In the genomic region with DNA sequence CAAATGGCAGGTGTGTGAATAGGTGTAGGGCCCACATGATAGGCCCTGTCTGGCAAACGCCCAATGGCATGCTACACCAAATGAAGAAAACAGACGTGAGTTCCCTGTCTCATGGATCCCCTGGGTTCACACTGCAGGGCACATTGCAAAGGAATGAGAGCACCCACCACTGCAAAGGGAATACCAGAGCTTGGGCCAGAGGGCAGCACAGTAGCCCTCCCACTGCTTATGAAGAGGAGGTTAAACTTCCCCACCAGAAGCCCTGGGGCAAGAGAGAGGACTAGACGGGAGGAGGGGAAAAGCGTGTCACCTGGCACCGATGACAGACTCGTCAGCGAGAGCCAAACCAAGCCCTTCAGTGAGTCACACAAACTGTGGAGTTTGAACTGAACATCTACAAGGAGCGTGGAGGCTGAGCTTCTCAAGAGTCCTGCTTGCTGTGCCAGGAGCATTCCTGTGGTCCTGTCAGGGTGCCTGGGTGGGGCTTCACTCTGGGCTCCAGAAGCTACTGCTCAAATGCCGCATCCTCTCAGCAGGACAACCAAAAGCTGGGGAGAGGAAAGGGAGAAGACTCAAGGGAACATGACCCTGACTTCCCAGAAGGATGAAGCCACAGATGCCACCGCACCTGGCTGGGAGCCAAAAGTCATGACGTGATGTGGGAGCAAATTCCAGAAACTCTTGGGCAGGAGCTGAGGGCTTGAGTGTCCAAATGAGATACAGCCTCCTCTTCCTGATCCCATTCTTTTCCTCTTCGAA, we compare ENCODE assay signal across 1 cellular context.
TF ChIP-seq lines count a peak whose summit lies in the region.

No MANE protein-coding gene starts in this region.

TF ChIP-seq in HEK293, 187 proteins besides CTCF, POLR2A, EP300 and RAD21 (continued from another document):
- TF ChIP-seq ZNF548 (tag by site-specific recombination; IDR thresholded peaks at IDR 0.05) (no peak), ZNF629 (tag by site-specific recombination; IDR thresholded peaks at IDR 0.05) (peak; percentile 98), ZNF510 (tag by site-specific recombination; IDR thresholded peaks at IDR 0.05; ENCODE audit: insufficient replicate concordance) (no peak), IKZF3 (tag by site-specific recombination; IDR thresholded peaks at IDR 0.05) (peak; percentile 89), ZNF561 (tag by site-specific recombination; IDR thresholded peaks at IDR 0.05; ENCODE audit: borderline replicate concordance) (peak; percentile 95), ZNF133 (tag by site-specific recombination; IDR thresholded peaks at IDR 0.05) (no peak), ZNF560 (tag by site-specific recombination; IDR thresholded peaks at IDR 0.05; ENCODE audit: borderline replicate concordance) (no peak), ZNF623 (tag by site-specific recombination; IDR thresholded peaks at IDR 0.05) (no peak; the same call in 1 of the 2 replicates), ZNF521 (tag by site-specific recombination; IDR thresholded peaks at IDR 0.05) (no peak), ZFHX2 (tag by site-specific recombination; conservative IDR thresholded peaks at IDR 0.05) (peak; percentile 89), KLF10 (tag by site-specific recombination; IDR thresholded peaks at IDR 0.05) (peak; percentile 81), SCRT1 (tag by site-specific recombination; IDR thresholded peaks at IDR 0.05; ENCODE audit: borderline replicate concordance) (0 out of 2 replicates have a peak, but pooled peaks have one; percentile 72), SP7 (tag by site-specific recombination; IDR thresholded peaks at IDR 0.05) (peak; percentile 95), ZNF621 (tag by site-specific recombination; IDR thresholded peaks at IDR 0.05) (no peak), ZFP69B (tag by site-specific recombination; IDR thresholded peaks at IDR 0.05) (peak; percentile 65), ZNF777 (tag by site-specific recombination; IDR thresholded peaks at IDR 0.05; ENCODE audit: borderline replicate concordance) (no peak), ZNF132 (tag by site-specific recombination; IDR thresholded peaks at IDR 0.05; ENCODE audit: borderline replicate concordance) (no peak), ZNF501 (tag by site-specific recombination; IDR thresholded peaks at IDR 0.05) (0 out of 2 replicates have a peak, but pooled peaks have one; percentile 73), ZNF184 (tag by site-specific recombination; IDR thresholded peaks at IDR 0.05) (peak; percentile 97), ZNF391 (tag by site-specific recombination; IDR thresholded peaks at IDR 0.05; ENCODE audit: borderline replicate concordance, low read depth) (0 out of 2 replicates have a peak, but pooled peaks have one; percentile 80), YY2 (tag by site-specific recombination; IDR thresholded peaks at IDR 0.05) (no peak), ZNF433 (tag by site-specific recombination; IDR thresholded peaks at IDR 0.05; ENCODE audit: low read depth) (no peak), ZNF654 (tag by site-specific recombination; IDR thresholded peaks at IDR 0.05; ENCODE audit: low read depth) (no peak), ZNF366 (tag by site-specific recombination; conservative IDR thresholded peaks at IDR 0.05) (peak; percentile 96), ZNF354C (tag by site-specific recombination; IDR thresholded peaks at IDR 0.05; ENCODE audit: borderline replicate concordance, low read depth) (no peak), ZNF600 (tag by site-specific recombination; IDR thresholded peaks at IDR 0.05) (peak; percentile 98), KLF1 (tag by site-specific recombination; IDR thresholded peaks at IDR 0.05) (0 out of 2 replicates have a peak, but pooled peaks have one; percentile 46), ZNF792 (tag by site-specific recombination; IDR thresholded peaks at IDR 0.05) (0 out of 2 replicates have a peak, but pooled peaks have one; percentile 15), ZNF48 (tag by site-specific recombination; IDR thresholded peaks at IDR 0.05) (no peak), ZNF140 (tag by site-specific recombination; IDR thresholded peaks at IDR 0.05) (no peak), ZNF248 (tag by site-specific recombination; IDR thresholded peaks at IDR 0.05) (no peak)
- TF ChIP-seq, protein P1, sequence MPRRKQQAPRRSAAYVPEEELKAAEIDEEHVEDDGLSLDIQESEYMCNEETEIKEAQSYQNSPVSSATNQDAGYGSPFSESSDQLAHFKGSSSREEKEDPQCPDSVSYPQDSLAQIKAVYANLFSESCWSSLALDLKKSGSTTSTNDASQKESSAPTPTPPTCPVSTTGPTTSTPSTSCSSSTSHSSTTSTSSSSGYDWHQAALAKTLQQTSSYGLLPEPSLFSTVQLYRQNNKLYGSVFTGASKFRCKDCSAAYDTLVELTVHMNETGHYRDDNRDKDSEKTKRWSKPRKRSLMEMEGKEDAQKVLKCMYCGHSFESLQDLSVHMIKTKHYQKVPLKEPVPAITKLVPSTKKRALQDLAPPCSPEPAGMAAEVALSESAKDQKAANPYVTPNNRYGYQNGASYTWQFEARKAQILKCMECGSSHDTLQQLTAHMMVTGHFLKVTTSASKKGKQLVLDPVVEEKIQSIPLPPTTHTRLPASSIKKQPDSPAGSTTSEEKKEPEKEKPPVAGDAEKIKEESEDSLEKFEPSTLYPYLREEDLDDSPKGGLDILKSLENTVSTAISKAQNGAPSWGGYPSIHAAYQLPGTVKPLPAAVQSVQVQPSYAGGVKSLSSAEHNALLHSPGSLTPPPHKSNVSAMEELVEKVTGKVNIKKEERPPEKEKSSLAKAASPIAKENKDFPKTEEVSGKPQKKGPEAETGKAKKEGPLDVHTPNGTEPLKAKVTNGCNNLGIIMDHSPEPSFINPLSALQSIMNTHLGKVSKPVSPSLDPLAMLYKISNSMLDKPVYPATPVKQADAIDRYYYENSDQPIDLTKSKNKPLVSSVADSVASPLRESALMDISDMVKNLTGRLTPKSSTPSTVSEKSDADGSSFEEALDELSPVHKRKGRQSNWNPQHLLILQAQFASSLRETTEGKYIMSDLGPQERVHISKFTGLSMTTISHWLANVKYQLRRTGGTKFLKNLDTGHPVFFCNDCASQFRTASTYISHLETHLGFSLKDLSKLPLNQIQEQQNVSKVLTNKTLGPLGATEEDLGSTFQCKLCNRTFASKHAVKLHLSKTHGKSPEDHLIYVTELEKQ (tag by site-specific recombination; IDR thresholded peaks at IDR 0.05; ENCODE audit: borderline replicate concordance) = no peak
- TF ChIP-seq, protein P2, sequence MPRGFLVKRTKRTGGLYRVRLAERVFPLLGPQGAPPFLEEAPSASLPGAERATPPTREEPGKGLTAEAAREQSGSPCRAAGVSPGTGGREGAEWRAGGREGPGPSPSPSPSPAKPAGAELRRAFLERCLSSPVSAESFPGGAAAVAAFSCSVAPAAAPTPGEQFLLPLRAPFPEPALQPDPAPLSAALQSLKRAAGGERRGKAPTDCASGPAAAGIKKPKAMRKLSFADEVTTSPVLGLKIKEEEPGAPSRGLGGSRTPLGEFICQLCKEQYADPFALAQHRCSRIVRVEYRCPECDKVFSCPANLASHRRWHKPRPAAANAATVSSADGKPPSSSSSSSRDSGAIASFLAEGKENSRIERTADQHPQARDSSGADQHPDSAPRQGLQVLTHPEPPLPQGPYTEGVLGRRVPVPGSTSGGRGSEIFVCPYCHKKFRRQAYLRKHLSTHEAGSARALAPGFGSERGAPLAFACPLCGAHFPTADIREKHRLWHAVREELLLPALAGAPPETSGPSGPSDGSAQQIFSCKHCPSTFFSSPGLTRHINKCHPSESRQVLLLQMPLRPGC (tag by site-specific recombination; IDR thresholded peaks at IDR 0.05) = peak; percentile 83
- TF ChIP-seq, protein P3, sequence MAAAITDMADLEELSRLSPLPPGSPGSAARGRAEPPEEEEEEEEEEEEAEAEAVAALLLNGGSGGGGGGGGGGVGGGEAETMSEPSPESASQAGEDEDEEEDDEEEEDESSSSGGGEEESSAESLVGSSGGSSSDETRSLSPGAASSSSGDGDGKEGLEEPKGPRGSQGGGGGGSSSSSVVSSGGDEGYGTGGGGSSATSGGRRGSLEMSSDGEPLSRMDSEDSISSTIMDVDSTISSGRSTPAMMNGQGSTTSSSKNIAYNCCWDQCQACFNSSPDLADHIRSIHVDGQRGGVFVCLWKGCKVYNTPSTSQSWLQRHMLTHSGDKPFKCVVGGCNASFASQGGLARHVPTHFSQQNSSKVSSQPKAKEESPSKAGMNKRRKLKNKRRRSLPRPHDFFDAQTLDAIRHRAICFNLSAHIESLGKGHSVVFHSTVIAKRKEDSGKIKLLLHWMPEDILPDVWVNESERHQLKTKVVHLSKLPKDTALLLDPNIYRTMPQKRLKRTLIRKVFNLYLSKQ (tag by site-specific recombination; IDR thresholded peaks at IDR 0.05; ENCODE audit: borderline replicate concordance) = no peak
- TF ChIP-seq, protein P4, sequence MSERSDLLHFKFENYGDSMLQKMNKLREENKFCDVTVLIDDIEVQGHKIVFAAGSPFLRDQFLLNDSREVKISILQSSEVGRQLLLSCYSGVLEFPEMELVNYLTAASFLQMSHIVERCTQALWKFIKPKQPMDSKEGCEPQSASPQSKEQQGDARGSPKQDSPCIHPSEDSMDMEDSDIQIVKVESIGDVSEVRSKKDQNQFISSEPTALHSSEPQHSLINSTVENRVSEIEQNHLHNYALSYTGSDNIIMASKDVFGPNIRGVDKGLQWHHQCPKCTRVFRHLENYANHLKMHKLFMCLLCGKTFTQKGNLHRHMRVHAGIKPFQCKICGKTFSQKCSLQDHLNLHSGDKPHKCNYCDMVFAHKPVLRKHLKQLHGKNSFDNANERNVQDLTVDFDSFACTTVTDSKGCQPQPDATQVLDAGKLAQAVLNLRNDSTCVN (tag by site-specific recombination; optimal IDR thresholded peaks at IDR 0.05) = no peak
- TF ChIP-seq, protein P5, sequence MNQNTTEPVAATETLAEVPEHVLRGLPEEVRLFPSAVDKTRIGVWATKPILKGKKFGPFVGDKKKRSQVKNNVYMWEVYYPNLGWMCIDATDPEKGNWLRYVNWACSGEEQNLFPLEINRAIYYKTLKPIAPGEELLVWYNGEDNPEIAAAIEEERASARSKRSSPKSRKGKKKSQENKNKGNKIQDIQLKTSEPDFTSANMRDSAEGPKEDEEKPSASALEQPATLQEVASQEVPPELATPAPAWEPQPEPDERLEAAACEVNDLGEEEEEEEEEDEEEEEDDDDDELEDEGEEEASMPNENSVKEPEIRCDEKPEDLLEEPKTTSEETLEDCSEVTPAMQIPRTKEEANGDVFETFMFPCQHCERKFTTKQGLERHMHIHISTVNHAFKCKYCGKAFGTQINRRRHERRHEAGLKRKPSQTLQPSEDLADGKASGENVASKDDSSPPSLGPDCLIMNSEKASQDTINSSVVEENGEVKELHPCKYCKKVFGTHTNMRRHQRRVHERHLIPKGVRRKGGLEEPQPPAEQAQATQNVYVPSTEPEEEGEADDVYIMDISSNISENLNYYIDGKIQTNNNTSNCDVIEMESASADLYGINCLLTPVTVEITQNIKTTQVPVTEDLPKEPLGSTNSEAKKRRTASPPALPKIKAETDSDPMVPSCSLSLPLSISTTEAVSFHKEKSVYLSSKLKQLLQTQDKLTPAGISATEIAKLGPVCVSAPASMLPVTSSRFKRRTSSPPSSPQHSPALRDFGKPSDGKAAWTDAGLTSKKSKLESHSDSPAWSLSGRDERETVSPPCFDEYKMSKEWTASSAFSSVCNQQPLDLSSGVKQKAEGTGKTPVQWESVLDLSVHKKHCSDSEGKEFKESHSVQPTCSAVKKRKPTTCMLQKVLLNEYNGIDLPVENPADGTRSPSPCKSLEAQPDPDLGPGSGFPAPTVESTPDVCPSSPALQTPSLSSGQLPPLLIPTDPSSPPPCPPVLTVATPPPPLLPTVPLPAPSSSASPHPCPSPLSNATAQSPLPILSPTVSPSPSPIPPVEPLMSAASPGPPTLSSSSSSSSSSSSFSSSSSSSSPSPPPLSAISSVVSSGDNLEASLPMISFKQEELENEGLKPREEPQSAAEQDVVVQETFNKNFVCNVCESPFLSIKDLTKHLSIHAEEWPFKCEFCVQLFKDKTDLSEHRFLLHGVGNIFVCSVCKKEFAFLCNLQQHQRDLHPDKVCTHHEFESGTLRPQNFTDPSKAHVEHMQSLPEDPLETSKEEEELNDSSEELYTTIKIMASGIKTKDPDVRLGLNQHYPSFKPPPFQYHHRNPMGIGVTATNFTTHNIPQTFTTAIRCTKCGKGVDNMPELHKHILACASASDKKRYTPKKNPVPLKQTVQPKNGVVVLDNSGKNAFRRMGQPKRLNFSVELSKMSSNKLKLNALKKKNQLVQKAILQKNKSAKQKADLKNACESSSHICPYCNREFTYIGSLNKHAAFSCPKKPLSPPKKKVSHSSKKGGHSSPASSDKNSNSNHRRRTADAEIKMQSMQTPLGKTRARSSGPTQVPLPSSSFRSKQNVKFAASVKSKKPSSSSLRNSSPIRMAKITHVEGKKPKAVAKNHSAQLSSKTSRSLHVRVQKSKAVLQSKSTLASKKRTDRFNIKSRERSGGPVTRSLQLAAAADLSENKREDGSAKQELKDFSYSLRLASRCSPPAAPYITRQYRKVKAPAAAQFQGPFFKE (tag by site-specific recombination; IDR thresholded peaks at IDR 0.05; ENCODE audit: borderline replicate concordance) = no peak; the same call in 1 of the 2 replicates
- TF ChIP-seq, protein P6, sequence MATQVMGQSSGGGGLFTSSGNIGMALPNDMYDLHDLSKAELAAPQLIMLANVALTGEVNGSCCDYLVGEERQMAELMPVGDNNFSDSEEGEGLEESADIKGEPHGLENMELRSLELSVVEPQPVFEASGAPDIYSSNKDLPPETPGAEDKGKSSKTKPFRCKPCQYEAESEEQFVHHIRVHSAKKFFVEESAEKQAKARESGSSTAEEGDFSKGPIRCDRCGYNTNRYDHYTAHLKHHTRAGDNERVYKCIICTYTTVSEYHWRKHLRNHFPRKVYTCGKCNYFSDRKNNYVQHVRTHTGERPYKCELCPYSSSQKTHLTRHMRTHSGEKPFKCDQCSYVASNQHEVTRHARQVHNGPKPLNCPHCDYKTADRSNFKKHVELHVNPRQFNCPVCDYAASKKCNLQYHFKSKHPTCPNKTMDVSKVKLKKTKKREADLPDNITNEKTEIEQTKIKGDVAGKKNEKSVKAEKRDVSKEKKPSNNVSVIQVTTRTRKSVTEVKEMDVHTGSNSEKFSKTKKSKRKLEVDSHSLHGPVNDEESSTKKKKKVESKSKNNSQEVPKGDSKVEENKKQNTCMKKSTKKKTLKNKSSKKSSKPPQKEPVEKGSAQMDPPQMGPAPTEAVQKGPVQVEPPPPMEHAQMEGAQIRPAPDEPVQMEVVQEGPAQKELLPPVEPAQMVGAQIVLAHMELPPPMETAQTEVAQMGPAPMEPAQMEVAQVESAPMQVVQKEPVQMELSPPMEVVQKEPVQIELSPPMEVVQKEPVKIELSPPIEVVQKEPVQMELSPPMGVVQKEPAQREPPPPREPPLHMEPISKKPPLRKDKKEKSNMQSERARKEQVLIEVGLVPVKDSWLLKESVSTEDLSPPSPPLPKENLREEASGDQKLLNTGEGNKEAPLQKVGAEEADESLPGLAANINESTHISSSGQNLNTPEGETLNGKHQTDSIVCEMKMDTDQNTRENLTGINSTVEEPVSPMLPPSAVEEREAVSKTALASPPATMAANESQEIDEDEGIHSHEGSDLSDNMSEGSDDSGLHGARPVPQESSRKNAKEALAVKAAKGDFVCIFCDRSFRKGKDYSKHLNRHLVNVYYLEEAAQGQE (tag by site-specific recombination; IDR thresholded peaks at IDR 0.05) = peak; percentile 19; the same call in 1 of the 2 replicates
- TF ChIP-seq, protein P7, sequence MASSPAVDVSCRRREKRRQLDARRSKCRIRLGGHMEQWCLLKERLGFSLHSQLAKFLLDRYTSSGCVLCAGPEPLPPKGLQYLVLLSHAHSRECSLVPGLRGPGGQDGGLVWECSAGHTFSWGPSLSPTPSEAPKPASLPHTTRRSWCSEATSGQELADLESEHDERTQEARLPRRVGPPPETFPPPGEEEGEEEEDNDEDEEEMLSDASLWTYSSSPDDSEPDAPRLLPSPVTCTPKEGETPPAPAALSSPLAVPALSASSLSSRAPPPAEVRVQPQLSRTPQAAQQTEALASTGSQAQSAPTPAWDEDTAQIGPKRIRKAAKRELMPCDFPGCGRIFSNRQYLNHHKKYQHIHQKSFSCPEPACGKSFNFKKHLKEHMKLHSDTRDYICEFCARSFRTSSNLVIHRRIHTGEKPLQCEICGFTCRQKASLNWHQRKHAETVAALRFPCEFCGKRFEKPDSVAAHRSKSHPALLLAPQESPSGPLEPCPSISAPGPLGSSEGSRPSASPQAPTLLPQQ (tag by site-specific recombination; IDR thresholded peaks at IDR 0.05) = peak; percentile 83; the same call in 1 of the 2 replicates
